ENCODE assay signal across 8 cellular contexts in genomic region chr12:111841750-111842555, GRCh38. TPM values are rescaled to one million over a fixed set of nuclear protein-coding genes. Genes with fewer than 3 reads are reported as not detected.
DNase-seq lines count a peak whose midpoint lies in the region; ATAC-seq, FAIRE-seq and TF ChIP-seq lines count a peak whose summit lies in the region.

Gene MAPKAPK5 (plus strand): TSS chr12:111842228. CDS start chr12:111842734, 506 bp downstream.

- no peaks in the 10 kb centered on the region for H3K9me3 ChIP-seq in keratinocyte (ENCODE audit: control insufficient read depth, low read depth, low read length)

- TF ChIP-seq CTCF in keratinocyte (optimal IDR thresholded peaks at IDR 0.05 in 1 of 3, IDR thresholded peaks at IDR 0.05 in 1 of 3, conservative IDR thresholded peaks at IDR 0.05 in 1 of 3; ENCODE audit: extremely low read depth in 1 of 3, insufficient read depth in 2 of 3, low read length in 3 of 3): no peak

- ATAC-seq in HG03378 (IDR thresholded peaks at IDR 0.05; ENCODE audit: unreplicated experiment): peak; percentile 72

- peak; percentile 78 to 82 for DNase-seq in AML-193 (lab: John Stamatoyannopoulos, UW)
- peak; percentile 92 for DNase-seq in NCI-H460 (ENCODE audit: extremely low read depth, low read depth)
- DNase-seq in activated CD4-positive, CD25-positive, alpha-beta regulatory T cell treated with anti-CD3 and anti-CD28 coated beads, Interleukin-2, amount 50 U/mL, for 72 hours: peak; percentile 96
- peak; percentile 92 for DNase-seq in cerebellar cortex (ENCODE audit: low spot score)
- peak; percentile 70 for DNase-seq in keratinocyte (ENCODE audit: low read depth, low spot score)
- peak; percentile 94 to 97 (median 95) for DNase-seq in stimulated activated CD4-positive, alpha-beta T cell treated with anti-CD3 and anti-CD28 coated beads, Interleukin-12 subunit alpha, Interleukin-12 subunit beta, amount 100 ng/mL, for 48 hours (ENCODE audit: low read depth in 2 of 3, low spot score in 1 of 3)

- peak within 1 kb of the TSS; percentile 73 to 78 (median 77) for H3K4me3 ChIP-seq in keratinocyte (ENCODE audit: control insufficient read depth in 2 of 3, extremely low read depth in 1 of 3, insufficient read depth in 2 of 3, low read depth in 1 of 3, low read length in 3 of 3)

- peak within 1 kb of the TSS; percentile 97 for H2AFZ ChIP-seq in keratinocyte (ENCODE audit: control insufficient read depth, low read length)

- FAIRE-seq in keratinocyte (lab: Jason Lieb, UNC): no peak

- no peaks in the 10 kb centered on the region for H3K27me3 ChIP-seq in keratinocyte (ENCODE audit: control insufficient read depth, extremely low read depth, insufficient read depth, low read length)

- peaks cover 3 to 19% of the 10 kb centered on the region in 2 experiments for H3K36me3 ChIP-seq in keratinocyte (ENCODE audit: control insufficient read depth in 2 of 2, extremely low read depth in 1 of 2, insufficient read depth in 2 of 2, low read length in 2 of 2)

- peak; percentile 93 for TF ChIP-seq POLR2A in GM19099 (IDR thresholded peaks at IDR 0.05; ENCODE audit: extremely low read depth, insufficient read length, low read depth)

- H3K4me2 ChIP-seq in keratinocyte (ENCODE audit: control insufficient read depth, extremely low read depth, insufficient read depth, low read depth, low read length): peak within 1 kb of the TSS; percentile 93

- H3K79me2 ChIP-seq in keratinocyte (ENCODE audit: control insufficient read depth, insufficient read depth, low read length): peaks cover 69% of the 10 kb centered on the region

- H4K20me1 ChIP-seq in keratinocyte (ENCODE audit: control insufficient read depth, extremely low read depth, insufficient read depth, low read length): no peaks in the 10 kb centered on the region

- H3K4me1 ChIP-seq in keratinocyte (ENCODE audit: control insufficient read depth, extremely low read depth, insufficient read depth, low read length): peaks cover 7% of the 10 kb centered on the region

- dilution Hi-C loops in keratinocyte (cut with MboI; ENCODE audit: extremely low pct_ligation_motif_present, low sequenced_read_pairs): no loop called here

- peak within 1 kb of the TSS; percentile 97 for H3K9ac ChIP-seq in keratinocyte (ENCODE audit: control insufficient read depth, extremely low read depth, insufficient read depth, low read length)

- peak within 1 kb of the TSS; percentile 88 for H3K27ac ChIP-seq in keratinocyte (ENCODE audit: control insufficient read depth, insufficient read depth, low read length)

- peaks cover 2% of the 10 kb centered on the region for H3K9me1 ChIP-seq in keratinocyte (ENCODE audit: control insufficient read depth, extremely low read depth, insufficient read depth, low read length)

RNA-seq across cellular contexts. Expression of gene MAPKAPK5, which starts in this region (rescaled TPM):
- total RNA-seq in NCI-H460 (2014; rRNA removed; shearing (Covaris generic)): 60.9 and 61.2 TPM in 2 replicates
- 95.8 and 120 TPM in 2 replicates for polyA plus RNA-seq in NCI-H460 (2014; cell fraction: nucleus; rRNA removed)
- polyA plus RNA-seq in keratinocyte: 32.8 to 41.2 TPM (median 39.1 TPM) in 3 replicates
- polyA plus RNA-seq in keratinocyte (2011; ENCODE audit: low read depth): 59.4 TPM
- 36.2 and 42.9 TPM in 2 replicates for polyA plus RNA-seq in keratinocyte (2011; cell fraction: cytosol; rRNA removed)
- polyA plus RNA-seq in keratinocyte (2011; cell fraction: nucleus; rRNA removed): 52.7 and 56.9 TPM in 2 replicates
- polyA plus RNA-seq in keratinocyte (2012; ENCODE audit: low replicate concordance): 23.3 and 28.9 TPM in 2 replicates
- 17.1 to 35.8 TPM (median 35.4 TPM) in 3 replicates for polyA minus RNA-seq in keratinocyte
- 18.0 TPM for polyA minus RNA-seq in keratinocyte (2011; cell fraction: cytosol; rRNA and poly(A)+ RNA removed)
- 14.9 and 35.5 TPM in 2 replicates for polyA minus RNA-seq in keratinocyte (2011; cell fraction: nucleus; rRNA and poly(A)+ RNA removed)

Comparison
In these comparisons a context has a peak if more than half of its experiments do, and no peak if none do; other contexts are left out.
1. Peak in every context shown above with its lines: DNase-seq, ATAC-seq, H3K4me3 ChIP-seq and H3K27ac ChIP-seq.